ENCODE assay signal across 1 cellular context in genomic region chr3:134237454-134238145, GRCh38.
A peak's percentile ranks its signal among the peaks of the same experiment; 100 is the strongest.
TF ChIP-seq lines count a peak whose summit lies in the region.

No MANE protein-coding gene starts in this region.

TF ChIP-seq in HepG2, 621 proteins besides CTCF, POLR2A, EP300 and RAD21 (continued from another document):
- peak; percentile 22; the same call in 1 of the 2 replicates for TF ChIP-seq AHDC1 (CRISPR knock-in tag; IDR thresholded peaks at IDR 0.05; ENCODE audit: borderline replicate concordance)
- peak; percentile 59 for TF ChIP-seq HNF4A (CRISPR knock-in tag; IDR thresholded peaks at IDR 0.05)
- TF ChIP-seq WIZ (CRISPR knock-in tag; IDR thresholded peaks at IDR 0.05), result no peak
- peak; percentile 47; the same call in 1 of the 2 replicates for TF ChIP-seq RXRB (CRISPR knock-in tag; IDR thresholded peaks at IDR 0.05; ENCODE audit: borderline replicate concordance)
- TF ChIP-seq ZNF644 (CRISPR knock-in tag; IDR thresholded peaks at IDR 0.05; ENCODE audit: low read depth), result peak; percentile 37; the same call in 1 of the 2 replicates
- TF ChIP-seq SAP130 (CRISPR knock-in tag; IDR thresholded peaks at IDR 0.05; ENCODE audit: low read depth), result peak; percentile 32; the same call in 1 of the 2 replicates
- TF ChIP-seq HNF4G (IDR thresholded peaks at IDR 0.05; ENCODE audit: borderline replicate concordance, low read depth, low read length), result peak; percentile 70
- TF ChIP-seq HNF4G (CRISPR knock-in tag; IDR thresholded peaks at IDR 0.05; ENCODE audit: borderline replicate concordance, low read depth), result no peak
- TF ChIP-seq FOXP1 (IDR thresholded peaks at IDR 0.05), result no peak
- TF ChIP-seq FOXP1 (CRISPR knock-in tag; IDR thresholded peaks at IDR 0.05), result peak; percentile 45
- no peak for TF ChIP-seq SMARCE1 (IDR thresholded peaks at IDR 0.05; ENCODE audit: borderline replicate concordance)
- 0 out of 2 replicates have a peak, but pooled peaks have one; percentile 31 for TF ChIP-seq SOX5 (CRISPR knock-in tag; IDR thresholded peaks at IDR 0.05; ENCODE audit: borderline replicate concordance)
- peak; percentile 44 for TF ChIP-seq RARA (CRISPR knock-in tag; IDR thresholded peaks at IDR 0.05)
- peak; percentile 66; the same call in 1 of the 2 replicates for TF ChIP-seq HOMEZ (CRISPR knock-in tag; IDR thresholded peaks at IDR 0.05; ENCODE audit: low read depth)
- peak; percentile 16; the same call in 1 of the 2 replicates for TF ChIP-seq POGZ (CRISPR knock-in tag; IDR thresholded peaks at IDR 0.05)
- no peak for TF ChIP-seq ZNF546 (CRISPR knock-in tag; conservative IDR thresholded peaks at IDR 0.05)
- TF ChIP-seq PPARG (CRISPR knock-in tag; conservative IDR thresholded peaks at IDR 0.05), result peak; percentile 83
- no peak for TF ChIP-seq ATF3 (CRISPR knock-in tag; IDR thresholded peaks at IDR 0.05)
- TF ChIP-seq CREB1 (IDR thresholded peaks at IDR 0.05), result peak; percentile 38; the same call in 1 of the 2 replicates
- TF ChIP-seq CREB1 (CRISPR knock-in tag; IDR thresholded peaks at IDR 0.05), result peak; percentile 32; the same call in 1 of the 2 replicates
